16 cellular contexts compared by ENCODE assay signal in genomic region chr6:66865771-66866170, GRCh38.
"Had no signal": no experiment of that assay in that cellular context is flagged by ENCODE, and none has a peak within 500 bp of the region (broad histone marks: within the 10 kb centered on the region; RNA-seq: fewer than 3 reads in every experiment).

No MANE protein-coding gene starts in this region.

- H3K4me3 Mint-ChIP-seq: activated CD4-positive, alpha-beta T cell treated with anti-CD3 and anti-CD28 coated beads, Interleukin-2, amount 10 ng/mL, durations not matched to agents 7 days and 5 days; brain; dendritic cell treated with granulocyte-macrophage colony-stimulating factor and Interleukin-4, amounts not matched to agents 40 ng/mL and 50 ng/mL, for 4 days; effector memory CD8-positive, alpha-beta T cell; neural crest cell; T-helper 17 cell had no signal

- ATAC-seq: effector memory CD8-positive, alpha-beta T cell; heart right ventricle; T-helper 17 cell had no signal

- H3K4me1 Mint-ChIP-seq: activated CD4-positive, alpha-beta T cell treated with anti-CD3 and anti-CD28 coated beads, Interleukin-2, amount 10 ng/mL, durations not matched to agents 7 days and 5 days; brain; neural crest cell; T-helper 17 cell had no signal

- H3K4me3 ChIP-seq: adrenal gland, heart right ventricle, ovary had no signal

- H3K4me1 ChIP-seq: adrenal gland, heart right ventricle had no signal

- H3K36me3 Mint-ChIP-seq: brain had no signal

- H3K27ac Mint-ChIP-seq: activated CD4-positive, alpha-beta T cell treated with anti-CD3 and anti-CD28 coated beads, Interleukin-2, amount 10 ng/mL, durations not matched to agents 7 days and 5 days; brain; dendritic cell treated with granulocyte-macrophage colony-stimulating factor and Interleukin-4, amounts not matched to agents 40 ng/mL and 50 ng/mL, for 4 days; effector memory CD8-positive, alpha-beta T cell; T-helper 17 cell had no signal

- H3K9me3 ChIP-seq: adrenal gland, ovary had no signal

- H3K27me3 ChIP-seq: adrenal gland, heart right ventricle, ovary had no signal

- DNase-seq: activated CD4-positive, alpha-beta T cell treated with anti-CD3 and anti-CD28 coated beads, Interleukin-2, amount 10 ng/mL, durations not matched to agents 7 days and 5 days; activated CD4-positive, CD25-positive, alpha-beta regulatory T cell; activated naive CD4-positive, alpha-beta T cell treated with anti-CD3 and anti-CD28 coated beads, Interleukin-2, amount 50 U/mL, for 16 hours; activated T-cell treated with anti-CD3 and anti-CD28 coated beads for 4 hours; adrenal gland; effector memory CD8-positive, alpha-beta T cell; erythroblast; heart right ventricle; ovary; stimulated activated CD4-positive, alpha-beta T cell treated with anti-CD3 and anti-CD28 coated beads, Interleukin-4, amount 100 ng/mL, for 24 hours; T-helper 17 cell had no signal

- H3K27ac ChIP-seq: adrenal gland, heart right ventricle, ovary had no signal

- H3K36me3 ChIP-seq: adrenal gland, heart right ventricle, ovary had no signal

- H3K27me3 Mint-ChIP-seq: activated CD4-positive, alpha-beta T cell treated with anti-CD3 and anti-CD28 coated beads, Interleukin-2, amount 10 ng/mL, durations not matched to agents 7 days and 5 days; dendritic cell treated with granulocyte-macrophage colony-stimulating factor and Interleukin-4, amounts not matched to agents 40 ng/mL and 50 ng/mL, for 4 days; effector memory CD8-positive, alpha-beta T cell; T-helper 17 cell had no signal

- FAIRE-seq: keratinocyte, TTC549 had no signal
